ENCODE assay signal across 7 cellular contexts in the genomic region with DNA sequence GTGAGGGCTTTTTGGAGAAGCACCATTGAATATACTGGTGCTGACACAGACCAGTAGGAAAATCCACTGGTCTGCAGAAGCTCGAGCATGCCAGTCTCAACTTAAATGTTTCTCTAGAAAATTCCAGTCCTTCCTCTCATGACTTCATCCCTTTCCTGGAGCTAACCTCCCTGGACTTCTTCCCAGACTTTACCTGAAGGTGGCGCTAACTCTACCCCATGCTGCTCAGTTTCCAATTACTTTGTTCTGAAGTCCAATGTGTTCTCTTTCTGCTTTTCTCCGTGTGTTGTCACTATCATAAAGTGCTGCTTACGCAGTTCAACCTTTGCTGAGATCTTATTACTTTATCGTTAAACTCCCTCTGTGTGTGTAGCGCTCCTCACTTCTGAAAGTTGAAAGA.
DNase-seq lines count a peak whose midpoint lies in the region; ATAC-seq, FAIRE-seq and TF ChIP-seq lines count a peak whose summit lies in the region.
"Not testable (repeated sequence)": the region's sequence is repeated elsewhere in the genome, so short reads cannot be mapped to it uniquely, and the experiment has no call there.

No MANE protein-coding gene starts in this region.

- DNase-seq in DMS53 (lab: John Stamatoyannopoulos, UW), result peak; percentile 25
- peak; percentile 3 for DNase-seq in HCT116 (ENCODE audit: low read depth, low spot score)
- peak; percentile 7 for DNase-seq in NAMALWA (ENCODE audit: low spot score)
- not testable (repeated sequence) for DNase-seq in SK-N-SH; bronchial epithelial cell (ENCODE audit: low read depth)
- peak; percentile 39 for DNase-seq in testis

- CTCF ChIA-PET in HCT116 (lab: Charles Lee), result interaction anchor here (0.6 kb wide), 1 partner anchor 37 kb away, joined by 3 read pairs; no protein-coding TSS in a partner anchor
- CTCF ChIA-PET in SK-N-SH (lab: Yijun Ruan, JAX), result not testable (repeated sequence)

- H3K27ac ChIP-seq in HCT116 (ENCODE audit: low read depth, low read length); OCI-LY1 (ENCODE audit: low read depth, low read length, poor library complexity, severe bottlenecking); SK-N-SH (ENCODE audit: low read depth in 2 of 2, low read length in 1 of 2); testis: not testable (repeated sequence)

- 12% methylated on average over 6 of the region's 6 CpGs for WGBS in SK-N-SH (ENCODE audit: low lambda C conversion rate)
- WGBS in testis, 2 donors, result 36 to 44% methylated on average over 3 to 6 of the region's 6 CpGs

- not testable (repeated sequence) for H3K36me3 ChIP-seq in HCT116 (ENCODE audit: control insufficient read depth in 1 of 2, insufficient read depth in 2 of 2, low read length in 2 of 2); OCI-LY1 (ENCODE audit: insufficient read depth, low read length); SK-N-SH (replicated peaks in 1 of 2; ENCODE audit: control insufficient read depth in 1 of 2, insufficient read depth in 2 of 2, low read length in 1 of 2); bronchial epithelial cell (ENCODE audit: control insufficient read depth, insufficient read depth, low read length); testis (ENCODE audit: low read depth, missing control alignments)

- H3K4me1 ChIP-seq in HCT116 (ENCODE audit: control insufficient read depth in 1 of 2, insufficient read depth in 2 of 2, low read length in 2 of 2); OCI-LY1 (ENCODE audit: insufficient read depth, low read length, severe bottlenecking); SK-N-SH (ENCODE audit: control insufficient read depth in 1 of 2, insufficient read depth in 2 of 2, low read depth in 1 of 2, low read length in 1 of 2); testis: not testable (repeated sequence)

- 0 out of 2 replicates have a peak, but pooled peaks have one; percentile 18 for TF ChIP-seq RAD21 in HCT116 (IDR thresholded peaks at IDR 0.05; ENCODE audit: low read depth)
- TF ChIP-seq RAD21 in SK-N-SH (IDR thresholded peaks at IDR 0.05; ENCODE audit: low read length), result not testable (repeated sequence)

- POLR2A ChIA-PET in HCT116 (lab: Charles Lee); SK-N-SH (lab: Yijun Ruan, JAX): not testable (repeated sequence)

- BruUV-seq in HCT116 (replicated peaks; lab: Mats Ljungman, UMichigan), result not testable (repeated sequence)

- TF ChIP-seq CTCF in HCT116 (IDR thresholded peaks at IDR 0.05 in 2 of 3, conservative IDR thresholded peaks at IDR 0.05 in 1 of 3; ENCODE audit: borderline replicate concordance in 1 of 3, insufficient read depth in 1 of 3, low read depth in 2 of 3, low read length in 2 of 3), result peak in 2 of 3 experiments; percentile 29 to 38; a peak in 4 of 6 replicates
- TF ChIP-seq CTCF in OCI-LY1 (IDR thresholded peaks at IDR 0.05; ENCODE audit: low read length), result peak; percentile 22; the same call in 1 of the 2 replicates
- peak; percentile 38; the same call in 1 of the 2 replicates for TF ChIP-seq CTCF in SK-N-SH (IDR thresholded peaks at IDR 0.05)
- not testable (repeated sequence) for TF ChIP-seq CTCF in bronchial epithelial cell (IDR thresholded peaks at IDR 0.05; ENCODE audit: insufficient read depth, low read length, severe bottlenecking)
- peak in 2 of 3 experiments; percentile 8 to 21 for TF ChIP-seq CTCF in testis (IDR thresholded peaks at IDR 0.05)

- FAIRE-seq in bronchial epithelial cell (lab: Jason Lieb, UNC), result peak; percentile 96

- H3F3A ChIP-seq in OCI-LY1 (ENCODE audit: insufficient read depth, low read length); SK-N-SH (replicated peaks; ENCODE audit: insufficient read depth): not testable (repeated sequence)

- H2AFZ ChIP-seq in HCT116 (ENCODE audit: low read depth, low read length, poor library complexity, severe bottlenecking); OCI-LY1 (ENCODE audit: low read length); SK-N-SH (ENCODE audit: low read depth): not testable (repeated sequence)

- H3K9me2 ChIP-seq in HCT116 (ENCODE audit: insufficient read depth); OCI-LY1 (ENCODE audit: low read depth, low read length); SK-N-SH: not testable (repeated sequence)

- H3K9me3 ChIP-seq in HCT116 (ENCODE audit: control insufficient read depth in 1 of 2, insufficient read depth in 1 of 2, low read depth in 1 of 2, low read length in 2 of 2); OCI-LY1 (ENCODE audit: low read length); SK-N-SH; testis: not testable (repeated sequence)

- intact Hi-C loops in HCT116 (cut with micrococcal nuclease); testis (cut with DNase I; ENCODE audit: low total_unique reads): not testable (repeated sequence)

- ATAC-seq in HCT116, result peak; percentile 63; the same call in 1 of the 2 replicates

- H3K79me2 ChIP-seq in HCT116 (ENCODE audit: insufficient read depth, low read length); OCI-LY1 (ENCODE audit: insufficient read depth, low read length); SK-N-SH (ENCODE audit: insufficient read depth): not testable (repeated sequence)

- H3K27me3 ChIP-seq in HCT116 (ENCODE audit: insufficient read depth, low read length); OCI-LY1 (ENCODE audit: insufficient read depth, low read length); SK-N-SH (ENCODE audit: insufficient read depth); bronchial epithelial cell (ENCODE audit: control insufficient read depth, insufficient read depth, low read length); testis: not testable (repeated sequence)

- TF ChIP-seq POLR2A in HCT116 (IDR thresholded peaks at IDR 0.05; ENCODE audit: borderline replicate concordance, extremely low read depth, insufficient read depth, insufficient read length); testis (IDR thresholded peaks at IDR 0.05): not testable (repeated sequence)

- not testable (repeated sequence) for TF ChIP-seq EP300 in SK-N-SH (IDR thresholded peaks at IDR 0.05; ENCODE audit: borderline replicate concordance in 1 of 2, low read depth in 1 of 2, low read length in 1 of 2)

- H3K4me3 ChIP-seq in HCT116 (replicated peaks in 1 of 2; ENCODE audit: low read depth in 1 of 2, low read length in 2 of 2); OCI-LY1 (ENCODE audit: low read depth, low read length, poor library complexity, severe bottlenecking); SK-N-SH (ENCODE audit: low read depth in 2 of 2, low read length in 1 of 2); bronchial epithelial cell (ENCODE audit: low read depth, low read length); testis: not testable (repeated sequence)

- not testable (repeated sequence) for H4K20me1 ChIP-seq in HCT116 (ENCODE audit: insufficient read depth); OCI-LY1 (ENCODE audit: insufficient read depth, low read length); SK-N-SH (ENCODE audit: insufficient read depth)

- H3K9ac ChIP-seq in HCT116 (ENCODE audit: low read length); OCI-LY1 (ENCODE audit: low read length); SK-N-SH: not testable (repeated sequence)

- H3K4me2 ChIP-seq in HCT116 (ENCODE audit: low read length); OCI-LY1 (ENCODE audit: low read length); SK-N-SH: not testable (repeated sequence)

- RAD21 ChIA-PET in HCT116 (lab: Charles Lee; ENCODE audit: low non-redundant PET in 1 of 2, low total read pairs in 2 of 2, uncharacterized antibody in 2 of 2, unreplicated experiment in 2 of 2), result not testable (repeated sequence)
